8 cellular contexts compared by ENCODE assay signal in genomic region chr9:83707518-83707767, GRCh38. TPM values are rescaled to one million over a fixed set of nuclear protein-coding genes. Genes with fewer than 3 reads are reported as not detected.
DNase-seq lines count a peak whose midpoint lies in the region; ATAC-seq and TF ChIP-seq lines count a peak whose summit lies in the region.

No MANE protein-coding gene starts in this region.

- peak; percentile 51 for ATAC-seq in GM18909 (IDR thresholded peaks at IDR 0.05; ENCODE audit: poor library complexity, unreplicated experiment)
- ATAC-seq in HG03135 (IDR thresholded peaks at IDR 0.05; ENCODE audit: unreplicated experiment), result peak; percentile 53

- H3F3A ChIP-seq in SK-N-SH (replicated peaks; ENCODE audit: insufficient read depth), result no peaks in the 10 kb centered on the region

- peak overlapping the region; percentile 86 for H3K4me2 ChIP-seq in SK-N-SH

- H3K79me2 ChIP-seq in SK-N-SH (ENCODE audit: insufficient read depth), result peaks cover 59% of the 10 kb centered on the region

- no peaks in the 10 kb centered on the region; the same call in 1 of the 2 replicates for H3K9me3 ChIP-seq in SK-N-SH
- H3K9me3 ChIP-seq in mesodermal cell (ENCODE audit: control insufficient read depth, low read length), result peaks cover 8% of the 10 kb centered on the region

- H3K36me3 ChIP-seq in SK-N-SH (replicated peaks in 1 of 2; ENCODE audit: control insufficient read depth in 1 of 2, insufficient read depth in 2 of 2, low read length in 1 of 2) (peaks cover 0 to 10% of the 10 kb centered on the region in 2 experiments), mesodermal cell (ENCODE audit: control insufficient read depth, insufficient read depth, low read length) (peaks cover 19% of the 10 kb centered on the region)

- H3K9me2 ChIP-seq in SK-N-SH, result no peaks in the 10 kb centered on the region

- H3K9ac ChIP-seq in SK-N-SH, result peak overlapping the region; percentile 95

- DNase-seq in AG10803 (ENCODE audit: low read depth), result peak; percentile 78
- DNase-seq in SK-N-SH, result no peak
- peak in 3 of 49 donors; percentile 46 to 73 (median 66) for DNase-seq in substantia nigra (lab: John Stamatoyannopoulos, UW)
- no peak for DNase-seq in OCI-M1 (lab: John Stamatoyannopoulos, UW)

- no peak for TF ChIP-seq EP300 in SK-N-SH (IDR thresholded peaks at IDR 0.05; ENCODE audit: borderline replicate concordance in 1 of 2, low read depth in 1 of 2, low read length in 1 of 2)

- TF ChIP-seq CTCF in AG10803 (conservative IDR thresholded peaks at IDR 0.05; ENCODE audit: low read length) (no peak), SK-N-SH (IDR thresholded peaks at IDR 0.05) (no peak)

- peak overlapping the region; percentile 98 to 99 for H3K27ac ChIP-seq in SK-N-SH (ENCODE audit: low read depth in 2 of 2, low read length in 1 of 2)
- H3K27ac ChIP-seq in cingulate gyrus (ENCODE audit: low read depth, low read length), result peak overlapping the region; percentile 98
- H3K27ac ChIP-seq in mesodermal cell (ENCODE audit: low read depth, low read length, severe bottlenecking), result peak overlapping the region; percentile 100
- peak overlapping the region; percentile 99 for H3K27ac ChIP-seq in substantia nigra (ENCODE audit: low read depth, low read length, poor library complexity, severe bottlenecking)

- H2AFZ ChIP-seq in SK-N-SH (ENCODE audit: low read depth), result peak overlapping the region; percentile 25

- H3K4me1 ChIP-seq in SK-N-SH (ENCODE audit: control insufficient read depth in 1 of 2, insufficient read depth in 2 of 2, low read depth in 1 of 2, low read length in 1 of 2) (peaks cover 0 to 2% of the 10 kb centered on the region in 2 experiments; a peak in 2 of 4 replicates), mesodermal cell (ENCODE audit: control insufficient read depth, insufficient read depth, low read length, poor library complexity, severe bottlenecking) (no peaks in the 10 kb centered on the region)

- H3K4me3 ChIP-seq in AG10803 (ENCODE audit: low read length) (peak overlapping the region; percentile 99), SK-N-SH (ENCODE audit: low read depth in 2 of 2, low read length in 1 of 2) (peak overlapping the region; percentile 81 to 95), mesodermal cell (ENCODE audit: extremely low read depth, insufficient read depth, low read length, poor library complexity, severe bottlenecking) (peak overlapping the region; percentile 90)

- 10% methylated on average over 2 of the region's 26 CpGs for WGBS in SK-N-SH (ENCODE audit: low lambda C conversion rate)
- WGBS in mesodermal cell (ENCODE audit: insufficient coverage in 2 of 2), 2 experiments, result 0% methylated on average over 20 to 25 of the region's 26 CpGs

- H4K20me1 ChIP-seq in SK-N-SH (ENCODE audit: insufficient read depth), result peaks cover 43% of the 10 kb centered on the region

- CTCF ChIA-PET in SK-N-SH (lab: Yijun Ruan, JAX), result interaction anchor here (1.7 to 1.8 kb wide), 2 partner anchors 87 to 97 kb away, joined by 6 to 7 read pairs; no protein-coding TSS in a partner anchor

- TF ChIP-seq RAD21 in SK-N-SH (IDR thresholded peaks at IDR 0.05; ENCODE audit: low read length), result no peak

- H3K27me3 ChIP-seq in SK-N-SH (ENCODE audit: insufficient read depth), result no peaks in the 10 kb centered on the region

- POLR2A ChIA-PET in SK-N-SH (lab: Yijun Ruan, JAX), result interaction anchor here (1.0 to 2.1 kb wide), 5 partner anchors 9 to 323 kb away, joined by 3 to 9 read pairs (median 5); partner anchors contain the start of gene IDNK

TF ChIP-seq in SK-N-SH, 30 proteins besides CTCF, POLR2A, EP300 and RAD21:
- TF ChIP-seq EZH2phosphoT487 (IDR thresholded peaks at IDR 0.05; ENCODE audit: borderline replicate concordance, low read depth) (no peak), YY1 (IDR thresholded peaks at IDR 0.05; ENCODE audit: low read depth) (peak; percentile 71)

RNA-seq across cellular contexts. Expression of gene UBQLN1, which starts 0.3 kb away (rescaled TPM):
- polyA plus RNA-seq in SK-N-SH (2012; rRNA removed), result 60.3 and 83.3 TPM in 2 replicates
- 73.5 and 80.4 TPM in 2 replicates for polyA plus RNA-seq in SK-N-SH (2012; cell fraction: cytosol; rRNA removed)
- 32.4 and 64.5 TPM in 2 replicates for polyA plus RNA-seq in SK-N-SH (2012; cell fraction: nucleus; rRNA removed)
- polyA plus RNA-seq in mesodermal cell (2013, experiment 1 of 2), result 122 TPM
- polyA plus RNA-seq in mesodermal cell (2013, experiment 2 of 2), result 127 TPM
